Comparison of ENCODE assay signal across 11 cellular contexts in genomic region chr17:29933379-29933778, GRCh38. TPM values are rescaled to one million over a fixed set of nuclear protein-coding genes. Genes with fewer than 3 reads are reported as not detected.
DNase-seq lines count a peak whose midpoint lies in the region; ATAC-seq, FAIRE-seq and TF ChIP-seq lines count a peak whose summit lies in the region.
"Had no signal": no experiment of that assay in that cellular context is flagged by ENCODE, and none has a peak within 500 bp of the region (broad histone marks: within the 10 kb centered on the region; RNA-seq: fewer than 3 reads in every experiment).

No MANE protein-coding gene starts in this region.

- peaks cover 2% of the 10 kb centered on the region for H3K9me1 ChIP-seq in keratinocyte (ENCODE audit: control insufficient read depth, extremely low read depth, insufficient read depth, low read length)

- TF ChIP-seq CTCF in BE2C (IDR thresholded peaks at IDR 0.05; ENCODE audit: low read depth, low read length) = peak; percentile 30; the same call in 1 of the 2 replicates
- peak; percentile 74 for TF ChIP-seq CTCF in VCaP (conservative IDR thresholded peaks at IDR 0.05)
- TF ChIP-seq CTCF in keratinocyte (optimal IDR thresholded peaks at IDR 0.05 in 1 of 3, IDR thresholded peaks at IDR 0.05 in 1 of 3, conservative IDR thresholded peaks at IDR 0.05 in 1 of 3; ENCODE audit: extremely low read depth in 1 of 3, insufficient read depth in 2 of 3, low read length in 3 of 3) = peak; percentile 29 to 49 (median 39)
- TF ChIP-seq CTCF in GM13976 (IDR thresholded peaks at IDR 0.05; ENCODE audit: borderline replicate concordance, control extremely low read depth, extremely low read depth, insufficient read depth, missing control alignments) = no peak

- in situ Hi-C loops in GM13976 (cut with MboI; ENCODE audit: low sequenced_read_pairs, unreplicated experiment) = loop anchor here (5.0 to 25.0 kb wide), 2 partner anchors 126 to 296 kb away; no protein-coding TSS in a partner anchor

- peaks cover 1% of the 10 kb centered on the region for H3K27me3 Mint-ChIP-seq in activated T-helper 1 cell treated with anti-CD3 and anti-CD28 coated beads, Interleukin-12 subunit alpha, Interleukin-12 subunit beta, Interleukin-2, Interleukin-4 antibody, amounts not matched to agents 30 ng/mL and 10 ng/mL and 1 ng/mL, durations not matched to agents 14 hours and 24 hours and 36 hours (ENCODE audit: insufficient read depth)
- H3K27me3 Mint-ChIP-seq: central memory CD8-positive, alpha-beta T cell had no signal

- H4K20me1 ChIP-seq in keratinocyte (ENCODE audit: control insufficient read depth, extremely low read depth, insufficient read depth, low read length) = no peaks in the 10 kb centered on the region

- FAIRE-seq in keratinocyte (lab: Jason Lieb, UNC) = no peak
- FAIRE-seq: H54 had no signal

- no peaks in the 10 kb centered on the region for H3K9me3 ChIP-seq in BE2C
- H3K9me3 ChIP-seq in keratinocyte (ENCODE audit: control insufficient read depth, low read depth, low read length) = no peaks in the 10 kb centered on the region

- no peak overlapping the region for H3K4me2 ChIP-seq in keratinocyte (ENCODE audit: control insufficient read depth, extremely low read depth, insufficient read depth, low read depth, low read length)

- no peak overlapping the region for H2AFZ ChIP-seq in keratinocyte (ENCODE audit: control insufficient read depth, low read length)

- H3K4me1 Mint-ChIP-seq in activated T-helper 1 cell treated with anti-CD3 and anti-CD28 coated beads, Interleukin-12 subunit alpha, Interleukin-12 subunit beta, Interleukin-2, Interleukin-4 antibody, amounts not matched to agents 30 ng/mL and 10 ng/mL and 1 ng/mL, durations not matched to agents 14 hours and 24 hours and 36 hours (ENCODE audit: low read depth) = peaks cover 12% of the 10 kb centered on the region

- no peak for DNase-seq in BE2C
- peak; percentile 5 for DNase-seq in HEK293T (ENCODE audit: extremely low spot score)
- DNase-seq in keratinocyte (ENCODE audit: low read depth, low spot score) = no peak
- DNase-seq in activated T-helper 1 cell treated with anti-CD3 and anti-CD28 coated beads, Interleukin-12 subunit alpha, Interleukin-12 subunit beta, Interleukin-2, Interleukin-4 antibody, amounts not matched to agents 30 ng/mL and 10 ng/mL and 1 ng/mL, durations not matched to agents 14 hours and 24 hours and 36 hours (ENCODE audit: low spot score) = no peak
- DNase-seq in GM13976 (ENCODE audit: low spot score) = no peak
- DNase-seq: stimulated activated CD4-positive, alpha-beta T cell treated with anti-CD3 and anti-CD28 coated beads, Interleukin-4, amount 100 ng/mL, for 24 hours had no signal

- intact Hi-C loops in activated T-helper 1 cell treated with anti-CD3 and anti-CD28 coated beads, Interleukin-12 subunit alpha, Interleukin-12 subunit beta, Interleukin-2, Interleukin-4 antibody, amounts not matched to agents 30 ng/mL and 10 ng/mL and 1 ng/mL, durations not matched to agents 14 hours and 24 hours and 36 hours (cut with micrococcal nuclease) = loop anchor here (5.0 kb wide), 3 partner anchors 89 to 399 kb away; partner anchors contain the start of genes ABHD15, TMIGD1 and TP53I13

- dilution Hi-C loops in keratinocyte (cut with MboI; ENCODE audit: extremely low pct_ligation_motif_present, low sequenced_read_pairs) = no loop called here

- H3K9me3 Mint-ChIP-seq in activated T-helper 1 cell treated with anti-CD3 and anti-CD28 coated beads, Interleukin-12 subunit alpha, Interleukin-12 subunit beta, Interleukin-2, Interleukin-4 antibody, amounts not matched to agents 30 ng/mL and 10 ng/mL and 1 ng/mL, durations not matched to agents 14 hours and 24 hours and 36 hours = no peaks in the 10 kb centered on the region
- H3K9me3 Mint-ChIP-seq: central memory CD8-positive, alpha-beta T cell had no signal

- CTCF ChIA-PET in HEK293T (lab: Yijun Ruan, JAX) = interaction anchor here (0.6 to 2.1 kb wide), 4 partner anchors 68 to 160 kb away, joined by 4 to 10 read pairs (median 4); no protein-coding TSS in a partner anchor

- H3K4me3 Mint-ChIP-seq in activated T-helper 1 cell treated with anti-CD3 and anti-CD28 coated beads, Interleukin-12 subunit alpha, Interleukin-12 subunit beta, Interleukin-2, Interleukin-4 antibody, amounts not matched to agents 30 ng/mL and 10 ng/mL and 1 ng/mL, durations not matched to agents 14 hours and 24 hours and 36 hours = no peak overlapping the region
- H3K4me3 Mint-ChIP-seq: central memory CD8-positive, alpha-beta T cell had no signal

- peaks cover 15% of the 10 kb centered on the region for H3K79me2 ChIP-seq in keratinocyte (ENCODE audit: control insufficient read depth, insufficient read depth, low read length)

- no peak overlapping the region for H3K27ac Mint-ChIP-seq in activated T-helper 1 cell treated with anti-CD3 and anti-CD28 coated beads, Interleukin-12 subunit alpha, Interleukin-12 subunit beta, Interleukin-2, Interleukin-4 antibody, amounts not matched to agents 30 ng/mL and 10 ng/mL and 1 ng/mL, durations not matched to agents 14 hours and 24 hours and 36 hours

- H3K27me3 ChIP-seq in BE2C (no peaks in the 10 kb centered on the region), keratinocyte (ENCODE audit: control insufficient read depth, extremely low read depth, insufficient read depth, low read length) (no peaks in the 10 kb centered on the region)

- H3K27ac ChIP-seq in VCaP (no peak overlapping the region), keratinocyte (ENCODE audit: control insufficient read depth, insufficient read depth, low read length) (no peak overlapping the region)

- POLR2A ChIA-PET in HEK293T (lab: Yijun Ruan, JAX) = no interaction called here

- peaks cover 3% of the 10 kb centered on the region; the same call in 1 of the 2 replicates for H3K4me1 ChIP-seq in BE2C
- peaks cover 10% of the 10 kb centered on the region for H3K4me1 ChIP-seq in keratinocyte (ENCODE audit: control insufficient read depth, extremely low read depth, insufficient read depth, low read length)

- ATAC-seq in HG03045 (IDR thresholded peaks at IDR 0.05; ENCODE audit: unreplicated experiment) = no peak
- ATAC-seq in HG02763 (IDR thresholded peaks at IDR 0.05; ENCODE audit: unreplicated experiment) = no peak

- H3K36me3 Mint-ChIP-seq in activated T-helper 1 cell treated with anti-CD3 and anti-CD28 coated beads, Interleukin-12 subunit alpha, Interleukin-12 subunit beta, Interleukin-2, Interleukin-4 antibody, amounts not matched to agents 30 ng/mL and 10 ng/mL and 1 ng/mL, durations not matched to agents 14 hours and 24 hours and 36 hours (ENCODE audit: low read depth) = peaks cover 2% of the 10 kb centered on the region

- H3K36me3 ChIP-seq in BE2C (no peaks in the 10 kb centered on the region), keratinocyte (ENCODE audit: control insufficient read depth in 2 of 2, extremely low read depth in 1 of 2, insufficient read depth in 2 of 2, low read length in 2 of 2) (no peaks in the 10 kb centered on the region)

- H3K9ac ChIP-seq in keratinocyte (ENCODE audit: control insufficient read depth, extremely low read depth, insufficient read depth, low read length) = no peak overlapping the region

- no peak overlapping the region for H3K4me3 ChIP-seq in BE2C (ENCODE audit: low read depth, low read length)
- no peak overlapping the region for H3K4me3 ChIP-seq in keratinocyte (ENCODE audit: control insufficient read depth in 2 of 3, extremely low read depth in 1 of 3, insufficient read depth in 2 of 3, low read depth in 1 of 3, low read length in 3 of 3)

TF ChIP-seq in HEK293T, 16 proteins besides CTCF, POLR2A, EP300 and RAD21:
- no peak for TF ChIP-seq FOXK2 (IDR thresholded peaks at IDR 0.05)
- no peak for TF ChIP-seq FOXA1 (IDR thresholded peaks at IDR 0.05)
- no peak for TF ChIP-seq NFRKB (IDR thresholded peaks at IDR 0.05)
TF ChIP-seq in HEK293T: peak in this region for 0.

RNA-seq across cellular contexts. Expression of gene SSH2, which starts 3.4 kb away (rescaled TPM):
- 18.7 TPM for polyA plus RNA-seq in BE2C (2012; ENCODE audit: insufficient read depth, insufficient read length, low read depth)
- 11.3 to 23.1 TPM (median 13.9 TPM) in 3 replicates for polyA plus RNA-seq in keratinocyte
- polyA plus RNA-seq in keratinocyte (2011; ENCODE audit: low read depth) = 8.2 TPM
- 14.4 and 18.0 TPM in 2 replicates for polyA plus RNA-seq in keratinocyte (2011; cell fraction: cytosol; rRNA removed)
- polyA plus RNA-seq in keratinocyte (2011; cell fraction: nucleus; rRNA removed) = 23.1 and 25.8 TPM in 2 replicates
- 13.1 and 22.8 TPM in 2 replicates for polyA plus RNA-seq in keratinocyte (2012; ENCODE audit: low replicate concordance)
- 26.8 to 40.0 TPM (median 30.9 TPM) in 3 replicates for polyA minus RNA-seq in keratinocyte
- 18.8 TPM for polyA minus RNA-seq in keratinocyte (2011; cell fraction: cytosol; rRNA and poly(A)+ RNA removed)
- 35.5 and 69.9 TPM in 2 replicates for polyA minus RNA-seq in keratinocyte (2011; cell fraction: nucleus; rRNA and poly(A)+ RNA removed)
- total RNA-seq in activated T-helper 1 cell treated with anti-CD3 and anti-CD28 coated beads, Interleukin-12 subunit alpha, Interleukin-12 subunit beta, Interleukin-2, Interleukin-4 antibody, amounts not matched to agents 30 ng/mL and 10 ng/mL and 1 ng/mL, durations not matched to agents 14 hours and 24 hours and 36 hours = 40.7 and 43.6 TPM in 2 replicates

RNA-seq across cellular contexts. Expression of gene EFCAB5, which starts 8.1 kb away (rescaled TPM):
- polyA plus RNA-seq in BE2C (2012; ENCODE audit: insufficient read depth, insufficient read length, low read depth) = 1.6 TPM
- 0.08 to 0.17 TPM (median 0.13 TPM) in 3 replicates for polyA plus RNA-seq in keratinocyte
- polyA plus RNA-seq in keratinocyte (2011; ENCODE audit: low read depth) = 0.51 TPM
- 0.09 and 0.10 TPM in 2 replicates for polyA plus RNA-seq in keratinocyte (2011; cell fraction: cytosol; rRNA removed)
- 0.28 and 0.33 TPM in 2 replicates for polyA plus RNA-seq in keratinocyte (2011; cell fraction: nucleus; rRNA removed)
- 0.08 and 0.29 TPM in 2 replicates for polyA plus RNA-seq in keratinocyte (2012; ENCODE audit: low replicate concordance)
- polyA minus RNA-seq in keratinocyte = not detected in 3 replicates
- not detected for polyA minus RNA-seq in keratinocyte (2011; cell fraction: cytosol; rRNA and poly(A)+ RNA removed)
- 0.74 and 1.2 TPM in 2 replicates for polyA minus RNA-seq in keratinocyte (2011; cell fraction: nucleus; rRNA and poly(A)+ RNA removed)
- total RNA-seq in activated T-helper 1 cell treated with anti-CD3 and anti-CD28 coated beads, Interleukin-12 subunit alpha, Interleukin-12 subunit beta, Interleukin-2, Interleukin-4 antibody, amounts not matched to agents 30 ng/mL and 10 ng/mL and 1 ng/mL, durations not matched to agents 14 hours and 24 hours and 36 hours = 0.60 and 0.78 TPM in 2 replicates
